8 cellular contexts compared by ENCODE assay signal in the genomic region with DNA sequence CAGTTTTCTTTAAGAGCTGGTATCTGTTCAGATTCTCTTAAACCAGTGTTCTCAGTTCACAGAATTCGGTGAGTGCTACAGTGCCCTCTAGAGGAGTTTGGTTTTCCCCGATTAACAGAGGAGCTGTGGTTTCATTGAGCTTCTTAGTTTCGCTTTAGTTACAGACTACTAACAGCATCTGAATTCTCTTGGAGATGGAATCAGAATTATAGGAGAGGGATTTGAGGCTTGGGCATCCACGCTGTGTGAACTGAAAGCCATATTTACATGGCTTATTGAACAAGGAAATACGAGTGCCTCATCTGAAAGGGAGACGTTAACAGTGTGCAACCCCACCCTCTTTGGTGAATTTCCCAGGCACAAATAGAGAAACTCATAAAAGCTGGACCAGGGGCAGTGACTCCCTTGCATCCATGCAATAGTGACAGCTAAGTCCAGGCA.
DNase-seq lines count a peak whose midpoint lies in the region; ATAC-seq, FAIRE-seq and TF ChIP-seq lines count a peak whose summit lies in the region.

No MANE protein-coding gene starts in this region.

- H3K4me3 ChIP-seq in AG04449 (ENCODE audit: low read depth, low read length), result peak overlapping the region; percentile 53
- H3K4me3 ChIP-seq in H1 (ENCODE audit: extremely low read depth in 1 of 4, insufficient read depth in 2 of 4, low read depth in 3 of 4, low read length in 4 of 4), result peak overlapping the region in 1 of 4 experiments; percentile 21; a peak in 1 of 8 replicates
- peak overlapping the region; percentile 19 for H3K4me3 ChIP-seq in lung
- H3K4me3 ChIP-seq in thyroid gland (replicated peaks in 1 of 3), result peak overlapping the region in 1 of 3 donors; percentile 19

- DNase-seq in AG04449 (ENCODE audit: low read depth, low spot score), result peak; percentile 45
- peak; percentile 35 for DNase-seq in GM13976 (ENCODE audit: low spot score)
- DNase-seq in NCI-H1092 (lab: John Stamatoyannopoulos, UW), result peak; percentile 81
- DNase-seq in SK-MEL-5 (ENCODE audit: low read depth, low spot score), result peak; percentile 94
- DNase-seq in H1 (ENCODE audit: low read depth in 1 of 2, low spot score in 2 of 2), result peak; percentile 31 to 58
- no peak for DNase-seq in lung (ENCODE audit: low spot score)
- DNase-seq in thyroid gland, result peak; percentile 27 to 46

- H4K5ac ChIP-seq in H1 (ENCODE audit: insufficient read length, low read depth, low read length), result no peak overlapping the region

- no peak for TF ChIP-seq EP300 in H1 (IDR thresholded peaks at IDR 0.05; ENCODE audit: borderline replicate concordance in 1 of 2, low read depth in 2 of 2, low read length in 2 of 2)

- H2BK120ac ChIP-seq in H1 (replicated peaks; ENCODE audit: low read depth, low read length), result no peak overlapping the region

- H3K27me3 ChIP-seq in H1 (replicated peaks in 1 of 4; ENCODE audit: control insufficient read depth in 3 of 4, extremely low read depth in 1 of 4, insufficient read depth in 3 of 4, low read length in 3 of 4) (no peaks in the 10 kb centered on the region), lung (ENCODE audit: control insufficient read depth, insufficient read depth) (no peaks in the 10 kb centered on the region), thyroid gland (no peaks in the 10 kb centered on the region)

- in situ Hi-C loops in GM13976 (cut with MboI; ENCODE audit: low sequenced_read_pairs, unreplicated experiment) (no loop called here), SK-MEL-5 (cut with HindIII; ENCODE audit: low pct_unique_long_range_greater_than_20kb, low sequenced_read_pairs) (no loop called here)

- H2BK20ac ChIP-seq in H1 (ENCODE audit: low read length), result no peak overlapping the region

- H4K91ac ChIP-seq in H1 (replicated peaks; ENCODE audit: insufficient read length, low read length), result no peak overlapping the region

- no peaks in the 10 kb centered on the region for H3K9me3 ChIP-seq in H1 (ENCODE audit: insufficient read depth in 2 of 2, low read depth in 1 of 2, low read length in 1 of 2)
- H3K9me3 ChIP-seq in lung (ENCODE audit: control insufficient read depth in 2 of 2, insufficient read depth in 1 of 2, low read length in 1 of 2), result no peaks in the 10 kb centered on the region
- H3K9me3 ChIP-seq in thyroid gland, result no peaks in the 10 kb centered on the region

- TF ChIP-seq POLR2A in H1 (IDR thresholded peaks at IDR 0.05; ENCODE audit: control extremely low read depth in 1 of 2, low read depth in 2 of 2, low read length in 2 of 2), result no peak
- no peak for TF ChIP-seq POLR2A in thyroid gland (IDR thresholded peaks at IDR 0.05)

- TF ChIP-seq CTCF in AG04449 (IDR thresholded peaks at IDR 0.05; ENCODE audit: insufficient read depth, low read length, missing control alignments) (peak; percentile 65), GM13976 (IDR thresholded peaks at IDR 0.05; ENCODE audit: borderline replicate concordance, control extremely low read depth, extremely low read depth, insufficient read depth, missing control alignments) (peak; percentile 59), H1 (IDR thresholded peaks at IDR 0.05; ENCODE audit: control extremely low read depth in 1 of 3, insufficient read depth in 1 of 3, low read depth in 1 of 3, low read length in 3 of 3) (peak in 2 of 3 experiments; percentile 67 to 78; a peak in 3 of 4 replicates), lung (IDR thresholded peaks at IDR 0.05; ENCODE audit: control extremely low read depth, extremely low read depth) (peak; percentile 21), thyroid gland (IDR thresholded peaks at IDR 0.05) (peak in 5 of 6 experiments; percentile 29 to 62 (median 47))

- peak; percentile 96 for FAIRE-seq in H1 (lab: Jason Lieb, UNC)

- no peak overlapping the region for H3K18ac ChIP-seq in H1 (ENCODE audit: extremely low read depth, low read length)

- no peak overlapping the region for H2BK15ac ChIP-seq in H1 (ENCODE audit: low read length)

- no peak overlapping the region for H3K14ac ChIP-seq in H1 (ENCODE audit: insufficient read length)

- no peak overlapping the region for H4K8ac ChIP-seq in H1 (ENCODE audit: extremely low read depth, insufficient read depth, low read length)

- H3K27ac ChIP-seq in H1 (ENCODE audit: low read depth, low read length) (no peak overlapping the region), lung (ENCODE audit: low read depth in 1 of 2, low read length in 1 of 2) (no peak overlapping the region), thyroid gland (no peak overlapping the region)

- H2BK5ac ChIP-seq in H1 (ENCODE audit: low read depth, low read length), result no peak overlapping the region

- intact Hi-C loops in thyroid gland (cut with DNase I), result no loop called here

- no peak overlapping the region for H3K23ac ChIP-seq in H1 (ENCODE audit: insufficient read length)

- peak; percentile 73 to 78 for TF ChIP-seq RAD21 in H1 (IDR thresholded peaks at IDR 0.05 in 1 of 2, conservative IDR thresholded peaks at IDR 0.05 in 1 of 2; ENCODE audit: low read depth in 2 of 2, low read length in 2 of 2)

- H4K20me1 ChIP-seq in H1 (replicated peaks in 1 of 2; ENCODE audit: control insufficient read depth in 1 of 2, insufficient read depth in 2 of 2, low read length in 2 of 2), result no peaks in the 10 kb centered on the region

- no peak overlapping the region for H3K4ac ChIP-seq in H1 (replicated peaks; ENCODE audit: insufficient read length, low read depth, low read length)

- H2AFZ ChIP-seq in H1 (ENCODE audit: low read length), result peak overlapping the region; percentile 91

- H3K79me1 ChIP-seq in H1 (ENCODE audit: low read depth, low read length), result no peaks in the 10 kb centered on the region

- H3K23me2 ChIP-seq in H1 (ENCODE audit: low read depth, low read length), result no peaks in the 10 kb centered on the region; the same call in 1 of the 2 replicates

- H2AK5ac ChIP-seq in H1 (ENCODE audit: low read depth, low read length), result no peak overlapping the region

- no peak overlapping the region for H3K56ac ChIP-seq in H1 (replicated peaks; ENCODE audit: insufficient read length, low read depth, low read length)

- ATAC-seq in HG02798 (IDR thresholded peaks at IDR 0.05; ENCODE audit: poor library complexity, unreplicated experiment), result peak; percentile 99
- peak; percentile 80 for ATAC-seq in lung (ENCODE audit: insufficient read depth, low FRiP score)

- H3K4me2 ChIP-seq in H1 (ENCODE audit: insufficient read depth in 1 of 2, low read depth in 2 of 2, low read length in 2 of 2), result peak overlapping the region in 1 of 2 experiments; percentile 45; a peak in 1 of 4 replicates

- no peak overlapping the region for H2BK12ac ChIP-seq in H1 (ENCODE audit: low read depth, low read length)

- POLR2A ChIA-PET in AG04449 (lab: Yijun Ruan, JAX) (no interaction called here), H1 (lab: Charles Lee; ENCODE audit: partially characterized antibody) (no interaction called here)

- H3K4me1 ChIP-seq in H1 (replicated peaks in 1 of 4; ENCODE audit: control insufficient read depth in 3 of 4, insufficient read depth in 4 of 4, low read length in 3 of 4) (no peaks in the 10 kb centered on the region; a peak in 1 of 7 replicates), lung (ENCODE audit: control insufficient read depth in 2 of 2, insufficient read depth in 2 of 2, low read length in 2 of 2) (peaks cover 0 to 2% of the 10 kb centered on the region in 2 donors), thyroid gland (no peaks in the 10 kb centered on the region)

- 0 out of 7 replicates have a peak overlapping the region, but pooled peaks of 1 of the 4 experiments have one; percentile 14 for H3K9ac ChIP-seq in H1 (replicated peaks in 1 of 4; ENCODE audit: extremely low read depth in 1 of 4, low read depth in 3 of 4, low read length in 3 of 4)

- no peaks in the 10 kb centered on the region for H3K79me2 ChIP-seq in H1 (ENCODE audit: control insufficient read depth in 1 of 2, insufficient read depth in 2 of 2, low read length in 2 of 2)

- WGBS in H1 (ENCODE audit: extremely low coverage in 1 of 2, insufficient coverage in 1 of 2, insufficient read length in 1 of 2, insufficient replicate concordance in 2 of 2, low coverage in 1 of 2, low lambda C conversion rate in 2 of 2, missing lambda C conversion rate in 1 of 2), 2 experiments, result 33% methylated on average over 6 of the region's 6 CpGs; no CpG with 5 or more reads in 1 of the 2 experiments
- WGBS in lung, 2 donors, result 3 to 8% methylated on average over 6 of the region's 6 CpGs
- 2 to 4% methylated on average over 6 of the region's 6 CpGs for WGBS in thyroid gland, 2 donors

- H3K36me3 ChIP-seq in H1 (ENCODE audit: control insufficient read depth in 2 of 4, insufficient read depth in 4 of 4, low read length in 3 of 4) (no peaks in the 10 kb centered on the region), lung (ENCODE audit: control insufficient read depth in 2 of 2, insufficient read depth in 2 of 2, low read length in 2 of 2) (no peaks in the 10 kb centered on the region), thyroid gland (no peaks in the 10 kb centered on the region)

- CTCF ChIA-PET in AG04449 (lab: Yijun Ruan, JAX) (interaction anchor here (0.6 to 4.2 kb wide), 47 partner anchors 9 to 621 kb away, joined by 3 to 51 read pairs (median 4); no protein-coding TSS in a partner anchor), H1 (lab: Charles Lee; ENCODE audit: partially characterized antibody) (interaction anchor here (0.7 to 4.7 kb wide), 59 partner anchors 8 to 1439 kb away, joined by 3 to 51 read pairs (median 4); a partner anchor contains a TSS)

TF ChIP-seq in H1, 55 proteins besides CTCF, POLR2A, EP300 and RAD21:
- TF ChIP-seq, protein P1, sequence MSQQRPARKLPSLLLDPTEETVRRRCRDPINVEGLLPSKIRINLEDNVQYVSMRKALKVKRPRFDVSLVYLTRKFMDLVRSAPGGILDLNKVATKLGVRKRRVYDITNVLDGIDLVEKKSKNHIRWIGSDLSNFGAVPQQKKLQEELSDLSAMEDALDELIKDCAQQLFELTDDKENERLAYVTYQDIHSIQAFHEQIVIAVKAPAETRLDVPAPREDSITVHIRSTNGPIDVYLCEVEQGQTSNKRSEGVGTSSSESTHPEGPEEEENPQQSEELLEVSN (IDR thresholded peaks at IDR 0.05), result no peak
- TF ChIP-seq RXRA (IDR thresholded peaks at IDR 0.05; ENCODE audit: insufficient read depth, low read depth, low read length), result no peak
- TF ChIP-seq ASH2L (IDR thresholded peaks at IDR 0.05; ENCODE audit: low read length), result peak; percentile 24

Comparison
In these comparisons a context has a peak if more than half of its experiments do, and no peak if none do; other contexts are left out.
1. CTCF ChIP-seq: peak in every context shown above with its lines; median percentile 72 in H1; 65 in AG04449; 59 in GM13976; 47 in thyroid gland; 21 in lung.